ENCODE assay signal across 23 cellular contexts in the genomic region with DNA sequence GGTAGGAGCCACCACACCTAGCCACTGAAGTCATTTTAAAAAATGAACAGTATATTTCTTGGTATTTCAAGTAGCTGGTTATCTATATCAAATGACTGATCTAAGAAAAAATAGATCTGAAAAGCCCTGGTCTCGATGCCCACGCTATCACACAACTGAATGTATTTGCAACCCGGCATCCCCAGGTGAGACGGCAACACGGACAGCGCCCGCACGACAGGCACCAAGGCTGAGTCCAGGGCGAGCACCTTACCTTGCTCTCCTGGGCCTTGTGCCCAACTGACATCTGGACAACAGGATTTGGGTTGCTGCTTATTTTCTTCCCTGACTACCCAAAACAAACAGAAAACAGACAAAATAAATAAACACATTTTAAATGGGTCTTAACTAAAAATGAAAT.
"Had no signal": no experiment of that assay in that cellular context is flagged by ENCODE, and none has a peak within 500 bp of the region (broad histone marks: within the 10 kb centered on the region; RNA-seq: fewer than 3 reads in every experiment).

No MANE protein-coding gene starts in this region.

- H3K4me1 ChIP-seq: SJSA1 had no signal

- H3K27me3 Mint-ChIP-seq: IgD-negative memory B cell had no signal

- H3K4me3 Mint-ChIP-seq: IgD-negative memory B cell had no signal

- H3K27ac ChIP-seq: HL-60, SJSA1, SK-N-MC had no signal

- H3K27me3 ChIP-seq: SJSA1 had no signal

- H3K4me3 ChIP-seq: SJSA1, SK-N-MC had no signal

- H3K9me3 Mint-ChIP-seq: IgD-negative memory B cell had no signal

- H3K9me3 ChIP-seq: SJSA1 had no signal

- FAIRE-seq: HTR-8/SVneo had no signal

- DNase-seq: KBM-7, MV-4-11, NCI-H1048, NCI-H1105, NCI-H1417, NCI-H1436 treated with DMSO at 0.1 percent for 48 hours, NCI-H1694, NCI-H187 treated with DMSO at 0.1 percent for 48 hours, NCI-H2029 treated with DMSO at 0.1 percent for 48 hours, NCI-H2171 treated with DMSO at 0.1 percent for 48 hours, NCI-H345, NCI-H446 treated with DMSO at 0.1 percent for 48 hours, NCI-H510A treated with DMSO at 0.1 percent for 48 hours, NCI-H526, NCI-H82, Right ventricle myocardium superior, RPMI8226, SIG-M5 had no signal
